In the genomic region with DNA sequence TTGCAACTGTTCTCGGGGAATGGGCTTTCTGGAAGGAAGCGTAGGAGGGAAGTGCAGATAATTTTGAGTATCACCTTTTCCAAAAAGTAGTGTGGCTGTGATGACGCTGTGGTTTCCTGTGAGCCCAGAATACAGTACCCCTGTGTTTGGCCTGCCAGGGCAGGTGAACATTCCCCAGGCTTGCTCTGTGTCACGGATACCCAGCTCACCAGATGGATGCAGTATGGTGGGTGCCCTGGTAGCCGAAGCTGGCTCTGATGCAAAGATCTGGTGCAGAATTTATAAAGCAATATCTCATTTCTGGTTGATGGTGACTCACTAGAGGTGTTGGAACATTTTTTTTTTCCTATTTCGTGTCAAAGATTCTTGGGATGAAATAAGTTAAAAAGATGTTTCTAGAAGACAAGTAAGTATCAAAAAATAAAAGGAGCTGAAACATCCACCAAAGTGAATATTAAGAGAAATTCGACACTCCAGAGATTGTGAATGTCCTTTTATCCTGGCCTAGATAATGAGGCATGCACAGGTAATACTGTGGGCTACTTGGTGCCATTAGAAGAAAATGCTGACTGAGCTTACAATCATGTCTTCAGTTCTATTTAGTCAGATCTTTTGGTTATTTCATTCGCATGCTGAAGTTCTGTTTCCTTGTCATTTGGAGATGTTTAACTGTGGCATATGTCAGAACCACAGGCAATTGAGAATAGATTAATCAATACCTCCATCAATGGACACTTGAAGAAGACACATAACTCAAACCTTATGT, we compare ENCODE assay signal across 23 cellular contexts.
"Had no signal": no experiment of that assay in that cellular context is flagged by ENCODE, and none has a peak within 500 bp of the region (broad histone marks: within the 10 kb centered on the region; RNA-seq: fewer than 3 reads in every experiment).

No MANE protein-coding gene starts in this region.

- DNase-seq: effector memory CD8-positive, alpha-beta T cell; esophagus squamous epithelium; foreskin fibroblast; glutamatergic neuron; immature natural killer cell; kidney; left cardiac atrium; left ventricle myocardium inferior; lower lobe of right lung; natural killer cell; ovary; right cardiac atrium; stimulated activated CD4-positive, alpha-beta T cell treated with anti-CD3 and anti-CD28 coated beads, Interleukin-2, amount 100 ng/mL, for 48 hours; stimulated activated naive CD4-positive, alpha-beta T cell treated with Interleukin-2 at 50 U/mL for 16 hours had no signal

- H3K27ac Mint-ChIP-seq: dendritic cell treated with granulocyte-macrophage colony-stimulating factor and Interleukin-4, amounts not matched to agents 40 ng/mL and 50 ng/mL, for 4 days; effector memory CD8-positive, alpha-beta T cell; immature natural killer cell; memory B cell; mesothelial cell of epicardium; natural killer cell; progenitor cell of endocrine pancreas; type B pancreatic cell had no signal

- H3K27me3 ChIP-seq: esophagus squamous epithelium, gastroesophageal sphincter, ovary, uterus had no signal

- H3K9me3 ChIP-seq: esophagus squamous epithelium, gastroesophageal sphincter, left ventricle myocardium inferior, lower lobe of right lung, ovary, uterus had no signal

- H3K36me3 Mint-ChIP-seq: immature natural killer cell, memory B cell, mesothelial cell of epicardium, natural killer cell, type B pancreatic cell had no signal

- ATAC-seq: effector memory CD8-positive, alpha-beta T cell; gastroesophageal sphincter; left cardiac atrium; lower lobe of right lung; natural killer cell; right cardiac atrium had no signal

- H3K4me1 Mint-ChIP-seq: immature natural killer cell, memory B cell, natural killer cell had no signal

- H3K4me3 ChIP-seq: esophagus squamous epithelium, gastroesophageal sphincter, left ventricle myocardium inferior, lower lobe of right lung, ovary, smooth muscle cell, uterus had no signal

- H3K36me3 ChIP-seq: esophagus squamous epithelium, gastroesophageal sphincter, left ventricle myocardium inferior, lower lobe of right lung, ovary, uterus had no signal

- H3K4me2 ChIP-seq: smooth muscle cell had no signal

- H3K9me3 Mint-ChIP-seq: dendritic cell treated with granulocyte-macrophage colony-stimulating factor and Interleukin-4, amounts not matched to agents 40 ng/mL and 50 ng/mL, for 4 days; effector memory CD8-positive, alpha-beta T cell; immature natural killer cell; memory B cell; mesothelial cell of epicardium; natural killer cell; neural crest cell; type B pancreatic cell had no signal

- H3K4me3 Mint-ChIP-seq: dendritic cell treated with granulocyte-macrophage colony-stimulating factor and Interleukin-4, amounts not matched to agents 40 ng/mL and 50 ng/mL, for 4 days; effector memory CD8-positive, alpha-beta T cell; immature natural killer cell; memory B cell; mesothelial cell of epicardium; natural killer cell; neural crest cell; type B pancreatic cell had no signal

- H3K27ac ChIP-seq: esophagus squamous epithelium, gastroesophageal sphincter, lower lobe of right lung, ovary, uterus had no signal
